In the genomic region with DNA sequence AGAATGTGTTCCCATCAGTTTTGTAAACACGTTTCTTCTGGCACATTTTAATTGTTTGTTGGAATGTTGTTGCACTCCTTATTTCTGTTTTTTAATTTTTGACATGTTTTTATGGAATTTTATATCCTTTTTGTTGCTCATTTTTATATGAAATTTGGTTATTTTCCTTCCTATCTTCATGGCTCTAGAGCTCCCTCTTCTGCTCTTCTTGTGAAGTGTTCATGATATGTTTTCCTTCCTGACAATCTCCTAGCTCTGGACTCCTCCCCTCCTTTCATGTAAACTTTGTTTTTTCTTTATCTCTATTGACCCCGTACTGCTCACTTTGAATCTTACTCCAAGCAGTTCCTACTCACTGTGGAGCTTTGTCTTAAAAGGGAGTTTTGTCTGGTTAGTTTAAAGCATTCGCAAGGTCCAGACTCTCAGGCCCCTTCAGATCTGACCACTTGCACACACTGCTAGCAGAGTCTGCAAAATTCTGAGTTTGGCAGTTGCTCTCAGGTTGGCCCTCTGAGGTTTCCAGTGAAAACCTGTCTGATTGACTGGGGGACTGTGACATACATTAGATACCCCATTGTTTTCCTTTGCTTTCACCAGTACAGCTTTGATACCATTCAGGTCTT, we compare ENCODE assay signal across 8 cellular contexts.
DNase-seq lines count a peak whose midpoint lies in the region; ATAC-seq and TF ChIP-seq lines count a peak whose summit lies in the region.

No MANE protein-coding gene starts in this region.

- in situ Hi-C loops in Panc1 (cut with HindIII; ENCODE audit: low pct_unique_long_range_greater_than_20kb, low sequenced_read_pairs): no loop called here
- in situ Hi-C loops in transverse colon (cut with MboI; ENCODE audit: low pct_ligation_motif_present in 1 of 4, low pct_unique_long_range_greater_than_20kb in 1 of 4, low sequenced_read_pairs in 3 of 4): no loop called here

- CTCF ChIA-PET in Panc1 (lab: Charles Lee): interaction anchor here (0.6 kb wide), 2 partner anchors 105 to 235 kb away, joined by 3 to 6 read pairs; no protein-coding TSS in a partner anchor

- 0 to 51% methylated on average over 2 to 3 of the region's 3 CpGs for WGBS in transverse colon (ENCODE audit: low coverage in 1 of 2), 2 donors

- no peak for TF ChIP-seq EP300 in transverse colon (IDR thresholded peaks at IDR 0.05; ENCODE audit: low read depth)

- no peak for ATAC-seq in Panc1
- no peak for ATAC-seq in GM21515 (IDR thresholded peaks at IDR 0.05; ENCODE audit: unreplicated experiment)

- DNase-seq in D341Med (ENCODE audit: low spot score): peak; percentile 22
- peak; percentile 66 for DNase-seq in HCEC 1CT
- no peak for DNase-seq in Panc1 (ENCODE audit: low read depth, low spot score)
- peak; percentile 4 to 59 for DNase-seq in foreskin fibroblast
- DNase-seq in transverse colon: no peak
- no peak for DNase-seq in NCI-H510A treated with DMSO at 0.1 percent for 48 hours (lab: John Stamatoyannopoulos, UW)
- DNase-seq in stimulated activated CD4-positive, alpha-beta T cell treated with anti-CD3 and anti-CD28 coated beads, Interleukin-4, amount 100 ng/mL, for 4 hours: no peak

- no peaks in the 10 kb centered on the region for H3K4me1 ChIP-seq in Panc1 (ENCODE audit: control insufficient read depth, insufficient read depth, low read length)
- H3K4me1 ChIP-seq in transverse colon: peaks cover 0 to 6% (median 0%) of the 10 kb centered on the region in 4 donors

- H3K36me3 ChIP-seq in Panc1 (ENCODE audit: control insufficient read depth, insufficient read depth, low read length) (no peaks in the 10 kb centered on the region), transverse colon (no peaks in the 10 kb centered on the region)

- H3K9me3 ChIP-seq in Panc1 (ENCODE audit: control insufficient read depth, insufficient read depth, low read depth, low read length): no peaks in the 10 kb centered on the region
- no peaks in the 10 kb centered on the region for H3K9me3 ChIP-seq in transverse colon

- H3K27ac ChIP-seq in Panc1 (ENCODE audit: low read length) (no peak overlapping the region), transverse colon (no peak overlapping the region)

- no peak for TF ChIP-seq POLR2A in transverse colon (IDR thresholded peaks at IDR 0.05)

- intact Hi-C loops in Panc1 (cut with micrococcal nuclease; ENCODE audit: unreplicated experiment) (no loop called here), transverse colon (cut with DNase I; ENCODE audit: low total_unique reads) (no loop called here)

- TF ChIP-seq CTCF in Panc1 (IDR thresholded peaks at IDR 0.05): peak; percentile 75
- peak; percentile 53 for TF ChIP-seq CTCF in foreskin fibroblast (IDR thresholded peaks at IDR 0.05; ENCODE audit: low read depth, low read length)
- TF ChIP-seq CTCF in transverse colon (IDR thresholded peaks at IDR 0.05): peak; percentile 36 to 64 (median 54)

- no TSS peak for BruUV-seq in Panc1 (replicated peaks; lab: Mats Ljungman, UMichigan)

- H3K4me3 ChIP-seq in Panc1 (ENCODE audit: low read depth in 2 of 2, low read length in 2 of 2) (no peak overlapping the region), foreskin fibroblast (ENCODE audit: low read depth in 1 of 2, low read length in 2 of 2) (no peak overlapping the region), transverse colon (no peak overlapping the region)

- H3K27me3 ChIP-seq in Panc1 (ENCODE audit: control insufficient read depth, insufficient read depth, low read length): no peaks in the 10 kb centered on the region
- H3K27me3 ChIP-seq in transverse colon: no peaks in the 10 kb centered on the region

- POLR2A ChIA-PET in Panc1 (lab: Charles Lee): no interaction called here

Comparison
In these comparisons a context has a peak if more than half of its experiments do, and no peak if none do; other contexts are left out.
1. DNase-seq: peak in D341Med (single experiment), HCEC 1CT (single experiment) and foreskin fibroblast (2 of 2); none in Panc1 (single experiment), transverse colon (single experiment), NCI-H510A treated with DMSO at 0.1 percent for 48 hours (single experiment) and stimulated activated CD4-positive, alpha-beta T cell treated with anti-CD3 and anti-CD28 coated beads, Interleukin-4, amount 100 ng/mL, for 4 hours (0 of 2).
2. Peak in every context shown above with its lines, with median percentiles within 50 percentile points of each other: CTCF ChIP-seq.